ENCODE assay signal across 27 cellular contexts in the genomic region with DNA sequence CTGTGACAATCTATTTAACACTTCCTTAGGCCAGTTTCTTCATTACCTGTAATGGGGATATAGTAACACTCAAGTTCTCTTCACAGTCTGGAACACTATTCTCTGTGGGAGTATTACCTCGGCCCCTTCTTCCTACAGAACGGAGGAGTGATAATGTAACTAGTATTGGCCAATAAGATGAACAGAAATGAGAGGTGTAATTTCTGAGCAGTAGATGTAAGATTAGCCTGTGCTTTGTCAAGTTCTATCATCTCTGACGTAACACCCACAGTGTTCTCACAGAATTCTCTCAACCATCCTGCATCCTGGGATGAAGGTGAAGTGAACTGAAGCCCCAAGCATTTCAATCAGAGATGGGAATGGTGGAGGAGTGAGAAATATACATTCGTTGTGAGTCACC.
"Had no signal": no experiment of that assay in that cellular context is flagged by ENCODE, and none has a peak within 500 bp of the region (broad histone marks: within the 10 kb centered on the region; RNA-seq: fewer than 3 reads in every experiment).

No MANE protein-coding gene starts in this region.

- H3K9me3 Mint-ChIP-seq: dendritic cell treated with granulocyte-macrophage colony-stimulating factor and Interleukin-4, amounts not matched to agents 40 ng/mL and 50 ng/mL, for 4 days; natural killer cell; stimulated activated naive CD8-positive, alpha-beta T cell treated with anti-CD3 and anti-CD28 coated beads, Interleukin-15, amount 100 ng/mL, for 72 hours had no signal

- H3K4me3 ChIP-seq: colonic mucosa, gastroesophageal sphincter, heart left ventricle, hepatocyte, lower lobe of right lung, ovary, psoas muscle, skin epidermis, spleen, suprapubic skin, transverse colon, upper lobe of right lung, vagina had no signal

- H3K9me3 ChIP-seq: colonic mucosa, lower lobe of right lung, ovary, psoas muscle, suprapubic skin, transverse colon, upper lobe of right lung, vagina had no signal

- H3K27me3 ChIP-seq: colonic mucosa, upper lobe of right lung, vagina had no signal

- H3K4me1 Mint-ChIP-seq: endodermal cell; natural killer cell; stimulated activated naive CD8-positive, alpha-beta T cell treated with anti-CD3 and anti-CD28 coated beads, Interleukin-15, amount 100 ng/mL, for 72 hours had no signal

- ATAC-seq: esophagus mucosa; foreskin keratinocyte; gastroesophageal sphincter; heart left ventricle; left ventricle myocardium superior; lower lobe of right lung; natural killer cell; psoas muscle; right cardiac atrium; stimulated activated naive CD8-positive, alpha-beta T cell treated with anti-CD3 and anti-CD28 coated beads, Interleukin-15, amount 100 ng/mL, for 72 hours; upper lobe of right lung had no signal

- H3K4me2 ChIP-seq: hepatocyte had no signal

- H3K27ac ChIP-seq: colonic mucosa, epithelial cell of prostate, foreskin keratinocyte, gastroesophageal sphincter, heart left ventricle, hepatocyte, lower lobe of right lung, ovary, psoas muscle, skin epidermis, suprapubic skin, transverse colon, upper lobe of right lung, vagina had no signal

- DNase-seq: colonic mucosa; effector CD8-positive, alpha-beta T cell; endodermal cell; foreskin keratinocyte; heart left ventricle; kidney glomerular epithelial cell; left ventricle myocardium superior; lower lobe of right lung; natural killer cell; occipital lobe; ovary; posterior cingulate gyrus; psoas muscle; right cardiac atrium; spleen; stimulated activated naive CD4-positive, alpha-beta T cell; stimulated activated naive CD8-positive, alpha-beta T cell treated with anti-CD3 and anti-CD28 coated beads, Interleukin-15, amount 100 ng/mL, for 72 hours; transverse colon; upper lobe of right lung had no signal

- H3K36me3 Mint-ChIP-seq: natural killer cell had no signal

- H3K27ac Mint-ChIP-seq: dendritic cell treated with granulocyte-macrophage colony-stimulating factor and Interleukin-4, amounts not matched to agents 40 ng/mL and 50 ng/mL, for 4 days; endodermal cell; natural killer cell; stimulated activated naive CD8-positive, alpha-beta T cell treated with anti-CD3 and anti-CD28 coated beads, Interleukin-15, amount 100 ng/mL, for 72 hours had no signal

- H3K36me3 ChIP-seq: colonic mucosa, gastroesophageal sphincter, heart left ventricle, lower lobe of right lung, ovary, spleen, suprapubic skin, transverse colon, upper lobe of right lung, vagina had no signal

- H3K4me3 Mint-ChIP-seq: dendritic cell treated with granulocyte-macrophage colony-stimulating factor and Interleukin-4, amounts not matched to agents 40 ng/mL and 50 ng/mL, for 4 days; endodermal cell; natural killer cell; stimulated activated naive CD8-positive, alpha-beta T cell treated with anti-CD3 and anti-CD28 coated beads, Interleukin-15, amount 100 ng/mL, for 72 hours had no signal

- H3K79me2 ChIP-seq: hepatocyte had no signal

- H3K4me1 ChIP-seq: colonic mucosa, foreskin keratinocyte, gastroesophageal sphincter, heart left ventricle, lower lobe of right lung, psoas muscle, spleen, suprapubic skin, transverse colon, upper lobe of right lung, vagina had no signal
